ENCODE assay signal across 7 cellular contexts in genomic region chr2:215917953-215918620, GRCh38.
DNase-seq lines count a peak whose midpoint lies in the region; ATAC-seq and TF ChIP-seq lines count a peak whose summit lies in the region.

No MANE protein-coding gene starts in this region.

- H3K27me3 ChIP-seq in kidney epithelial cell (ENCODE audit: control insufficient read depth, insufficient read depth, low read length): no peaks in the 10 kb centered on the region

- H3K4me3 ChIP-seq in kidney epithelial cell (ENCODE audit: low read depth, low read length): no peak overlapping the region

- DNase-seq in NCI-H748 treated with DMSO at 0.1 percent for 48 hours (lab: John Stamatoyannopoulos, UW): peak; percentile 76
- peak; percentile 41 for DNase-seq in kidney epithelial cell (ENCODE audit: low read depth)
- no peak for DNase-seq in head of caudate nucleus
- no peak for DNase-seq in SK-N-DZ (ENCODE audit: low spot score)
- no peak for DNase-seq in HuH-7 (ENCODE audit: low spot score)

- no peaks in the 10 kb centered on the region for H3K36me3 ChIP-seq in kidney epithelial cell (ENCODE audit: control insufficient read depth, insufficient read depth, low read length)

- peak; percentile 81 for ATAC-seq in GM18909 (IDR thresholded peaks at IDR 0.05; ENCODE audit: poor library complexity, unreplicated experiment)
- ATAC-seq in HG02642 (IDR thresholded peaks at IDR 0.05; ENCODE audit: poor library complexity, unreplicated experiment): peak; percentile 77

- TF ChIP-seq CTCF in kidney epithelial cell (IDR thresholded peaks at IDR 0.05; ENCODE audit: insufficient read depth, low read length, poor library complexity, severe bottlenecking): no peak

- intact Hi-C loops in head of caudate nucleus (cut with DNase I): loop anchor here (10.0 kb wide), 1 partner anchor 463 kb away; no protein-coding TSS in a partner anchor

Comparison
In these comparisons a context has a peak if more than half of its experiments do, and no peak if none do; other contexts are left out.
1. DNase-seq: peak in NCI-H748 treated with DMSO at 0.1 percent for 48 hours (single experiment) and kidney epithelial cell (single experiment); none in head of caudate nucleus (0 of 42), SK-N-DZ (single experiment) and HuH-7 (single experiment).